Comparison of ENCODE assay signal across 11 cellular contexts in the genomic region with DNA sequence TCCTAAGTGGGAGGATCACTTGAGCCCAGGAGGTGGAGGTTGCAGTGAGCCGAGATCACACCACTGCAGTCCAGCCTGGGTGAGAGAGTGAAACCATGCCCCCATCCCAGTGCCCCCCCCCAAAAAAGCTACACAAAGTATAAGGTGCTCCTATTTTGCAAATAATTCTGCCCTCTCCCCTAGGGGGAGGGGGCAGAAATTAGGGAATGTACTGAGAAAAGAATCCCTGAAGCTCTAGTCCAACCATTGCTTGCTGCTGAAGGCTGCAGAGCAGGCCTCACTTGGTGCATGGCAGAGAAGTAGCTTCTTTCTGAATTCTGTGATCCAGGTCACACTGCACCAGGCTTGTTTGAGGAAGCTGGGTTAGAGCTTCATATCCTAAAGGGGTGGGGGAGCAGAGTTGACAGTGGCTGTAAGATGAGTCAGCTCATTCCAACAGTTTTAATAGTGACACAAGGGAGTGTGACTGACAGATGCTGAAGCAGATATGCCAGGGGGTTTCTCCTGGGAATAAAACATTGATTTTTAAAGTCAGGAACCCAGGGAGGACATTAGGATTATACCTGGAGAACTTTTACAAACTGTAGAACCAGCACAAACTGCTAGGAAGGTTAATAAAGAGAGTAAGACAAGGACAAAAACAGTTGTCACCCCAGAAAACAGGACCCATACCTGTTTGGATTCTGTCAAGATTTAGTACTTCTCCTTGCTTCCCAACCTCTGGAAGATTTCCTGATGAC. TPM values are rescaled to one million over a fixed set of nuclear protein-coding genes. Genes with fewer than 3 reads are reported as not detected.
A peak's percentile ranks its signal among the peaks of the same experiment; 100 is the strongest.
DNase-seq lines count a peak whose midpoint lies in the region; FAIRE-seq and TF ChIP-seq lines count a peak whose summit lies in the region.
"Had no signal": no experiment of that assay in that cellular context is flagged by ENCODE, and none has a peak within 500 bp of the region (broad histone marks: within the 10 kb centered on the region; RNA-seq: fewer than 3 reads in every experiment).

No MANE protein-coding gene starts in this region.

- H3K4ac ChIP-seq in H9 (ENCODE audit: low read depth, low read length), result no peak overlapping the region

- H2AK5ac ChIP-seq in H9 (ENCODE audit: insufficient read length, low read length), result no peak overlapping the region

- WGBS in H9 (ENCODE audit: extremely low coverage, insufficient read length, low lambda C conversion rate), result no CpG with 5 or more reads among the region's 1 CpG

- no peak overlapping the region for H4K91ac ChIP-seq in H9 (ENCODE audit: insufficient read length, low read depth, low read length)

- no peaks in the 10 kb centered on the region for H3K9me3 Mint-ChIP-seq in H9

- DNase-seq in ACHN (peak; percentile 44), H9 (no peak), RCC 7860 (ENCODE audit: low spot score) (peak; percentile 59), fibroblast of villous mesenchyme (ENCODE audit: low read depth) (peak; percentile 15), retina (no peak), NCI-H345 treated with DMSO at 0.1 percent for 48 hours (lab: John Stamatoyannopoulos, UW; ENCODE audit: unreplicated experiment) (no peak)
- no peak for DNase-seq in activated CD4-positive, alpha-beta T cell treated with anti-CD3 and anti-CD28 coated beads for 48 hours
- DNase-seq in stimulated activated naive CD4-positive, alpha-beta T cell (lab: John Stamatoyannopoulos, UW), result no peak
- DNase-seq: NCI-H1092, small intestine, stomach had no signal

- no peak overlapping the region for H3K4me2 ChIP-seq in H9 (ENCODE audit: insufficient read depth, insufficient read length, low read length)

- H3K27me3 Mint-ChIP-seq in H9 (ENCODE audit: low read depth), result no peaks in the 10 kb centered on the region

- H3K27ac Mint-ChIP-seq in H9, result peak overlapping the region in 2 of 3 experiments; percentile 64 to 90; a peak in 3 of 7 replicates

- H4K5ac ChIP-seq in H9 (ENCODE audit: insufficient read length, low read depth, low read length), result no peak overlapping the region

- no peaks in the 10 kb centered on the region for H3K9me3 ChIP-seq in H9 (ENCODE audit: control insufficient read depth, low read depth, low read length)
- H3K9me3 ChIP-seq: stomach had no signal

- in situ Hi-C loops in ACHN (cut with HindIII; ENCODE audit: low pct_ligation_motif_present, low pct_unique_long_range_greater_than_20kb, low sequenced_read_pairs), result no loop called here

- H3K4me3 Mint-ChIP-seq in H9, result no peak overlapping the region

- H2BK120ac ChIP-seq in H9 (ENCODE audit: low read depth, low read length, poor library complexity, severe bottlenecking), result no peak overlapping the region

- TF ChIP-seq CTCF in H9 (conservative IDR thresholded peaks at IDR 0.05) (no peak), fibroblast of villous mesenchyme (IDR thresholded peaks at IDR 0.05; ENCODE audit: insufficient read depth, low read depth, low read length) (no peak)

- no peak overlapping the region for H3T11ph ChIP-seq in H9 (ENCODE audit: low read length)

- no peak overlapping the region for H3K9ac ChIP-seq in H9 (ENCODE audit: extremely low read depth, insufficient read length, low read length)

- H3K18ac ChIP-seq in H9 (ENCODE audit: insufficient read length, low read depth, low read length), result no peak overlapping the region

- no peaks in the 10 kb centered on the region for H3K79me2 ChIP-seq in H9 (ENCODE audit: insufficient read depth, low read length)

- no peak overlapping the region for H2AFZ ChIP-seq in H9 (ENCODE audit: low read length)

- no peak overlapping the region for H3K14ac ChIP-seq in H9 (ENCODE audit: insufficient read depth, low read length)

- H4K20me1 ChIP-seq in H9 (ENCODE audit: control insufficient read depth, insufficient read depth, insufficient read length), result no peaks in the 10 kb centered on the region

- no peak overlapping the region for H2BK15ac ChIP-seq in H9 (ENCODE audit: low read depth, low read length)

- H2BK20ac ChIP-seq in H9 (ENCODE audit: low read depth, low read length, poor library complexity, severe bottlenecking), result no peak overlapping the region

- no peak overlapping the region for H2BK5ac ChIP-seq in H9 (ENCODE audit: insufficient read length, low read length)

- no peak overlapping the region for H3K4me3 ChIP-seq in fibroblast of villous mesenchyme (ENCODE audit: low read depth, low read length)
- H3K4me3 ChIP-seq: stomach had no signal

- H3K79me1 ChIP-seq in H9 (ENCODE audit: insufficient read depth, low read depth, low read length, poor library complexity, severe bottlenecking), result no peaks in the 10 kb centered on the region

- H3K4me1 ChIP-seq in H9 (ENCODE audit: insufficient read depth, low read length), result no peaks in the 10 kb centered on the region
- H3K4me1 ChIP-seq: stomach had no signal

- no peaks in the 10 kb centered on the region for H3K23me2 ChIP-seq in H9 (ENCODE audit: insufficient read length, low read depth, low read length, poor library complexity, severe bottlenecking)

- no peak overlapping the region for H3K56ac ChIP-seq in H9 (ENCODE audit: insufficient read length, low read depth, low read length)

- H3K36me3 Mint-ChIP-seq in H9 (ENCODE audit: insufficient read depth in 1 of 3, low read depth in 3 of 3), result peaks cover 6 to 15% (median 7%) of the 10 kb centered on the region in 3 experiments; a peak in 5 of 7 replicates

- no peak overlapping the region for H4K8ac ChIP-seq in H9 (replicated peaks; ENCODE audit: insufficient read length, low read depth, low read length)

- peaks cover 13 to 22% of the 10 kb centered on the region in 2 experiments for H3K4me1 Mint-ChIP-seq in H9

- no peak overlapping the region for H3K27ac ChIP-seq in H9 (ENCODE audit: insufficient read length, low read depth, low read length)
- H3K27ac ChIP-seq: stomach had no signal

- H2BK12ac ChIP-seq in H9 (ENCODE audit: insufficient read length, low read depth, low read length), result no peak overlapping the region

- FAIRE-seq in RCC 7860 (lab: Jason Lieb, UNC), result peak; percentile 60
- FAIRE-seq: small intestine had no signal

- no peak overlapping the region for H3K23ac ChIP-seq in H9 (ENCODE audit: insufficient read length, low read depth, low read length)

- H3K27me3 ChIP-seq in H9 (ENCODE audit: insufficient read depth, low read length), result no peaks in the 10 kb centered on the region
- H3K27me3 ChIP-seq: stomach had no signal

RNA-seq across cellular contexts. Expression of gene STRIP2, which starts 32.8 kb away (rescaled TPM):
- total RNA-seq in H9 (2021) (8.1 and 9.9 TPM in 2 replicates), fibroblast of villous mesenchyme (2.9 and 3.0 TPM in 2 replicates)

Comparison
In these comparisons a context has a peak if more than half of its experiments do, and no peak if none do; other contexts are left out.
1. DNase-seq: peak in ACHN (single experiment), RCC 7860 (single experiment) and fibroblast of villous mesenchyme (single experiment); none in H9 (single experiment), retina (single experiment), activated CD4-positive, alpha-beta T cell treated with anti-CD3 and anti-CD28 coated beads for 48 hours (single experiment), stimulated activated naive CD4-positive, alpha-beta T cell (0 of 6) and NCI-H345 treated with DMSO at 0.1 percent for 48 hours (single experiment).